Comparison of ENCODE assay signal across 18 cellular contexts in the genomic region with DNA sequence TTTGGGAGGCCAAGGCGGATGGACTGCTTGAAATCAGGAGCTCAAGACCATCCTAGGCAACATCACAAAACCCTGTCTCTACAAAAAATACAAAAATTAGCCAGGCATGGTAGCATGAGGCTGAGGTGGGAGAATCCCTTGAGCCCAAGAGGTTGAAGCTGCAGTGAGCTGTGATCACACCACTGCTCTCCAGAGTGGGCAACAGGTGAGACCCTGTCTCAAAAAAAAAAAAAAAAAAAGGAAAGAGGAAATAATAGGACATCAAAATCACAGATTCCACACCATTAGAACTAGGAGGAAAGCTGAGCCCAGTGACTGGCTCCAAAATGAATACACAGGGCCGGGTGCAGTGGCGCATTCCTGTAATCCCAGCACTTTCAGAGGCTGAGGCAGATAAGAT. TPM values are rescaled to one million over a fixed set of nuclear protein-coding genes. Genes with fewer than 3 reads are reported as not detected.
A peak's percentile ranks its signal among the peaks of the same experiment; 100 is the strongest.
DNase-seq lines count a peak whose midpoint lies in the region; ATAC-seq and TF ChIP-seq lines count a peak whose summit lies in the region.
"Had no signal": no experiment of that assay in that cellular context is flagged by ENCODE, and none has a peak within 500 bp of the region (broad histone marks: within the 10 kb centered on the region; RNA-seq: fewer than 3 reads in every experiment).

No MANE protein-coding gene starts in this region.

- no TSS peak for BruUV-seq in PC-3 (replicated peaks; lab: Mats Ljungman, UMichigan)

- H3K4me3 ChIP-seq in HEK293 (ENCODE audit: low read depth, low read length) (no peak overlapping the region), PC-3 (ENCODE audit: low read length) (peak overlapping the region; percentile 41)

- no peak for TF ChIP-seq POLR2A in erythroblast (IDR thresholded peaks at IDR 0.05; ENCODE audit: low read length)

- TF ChIP-seq CTCF in HEK293 (tag by site-specific recombination; IDR thresholded peaks at IDR 0.05) (no peak), PC-3 (conservative IDR thresholded peaks at IDR 0.05; ENCODE audit: low read depth, low read length) (no peak), neural crest cell (conservative IDR thresholded peaks at IDR 0.05) (no peak)

- H3K4me3 Mint-ChIP-seq in neural crest cell = peak overlapping the region; percentile 31

- H3K36me3 Mint-ChIP-seq in neural crest cell (ENCODE audit: low read depth) = peaks cover 66% of the 10 kb centered on the region

- peaks cover 10% of the 10 kb centered on the region for H3K27me3 Mint-ChIP-seq in neural crest cell (ENCODE audit: low read depth)
- H3K27me3 Mint-ChIP-seq: CD4-positive, CD25-positive, alpha-beta regulatory T cell; CD8-positive, alpha-beta memory T cell had no signal

- H3K9me2 ChIP-seq in PC-3 (replicated peaks; ENCODE audit: low read length) = no peaks in the 10 kb centered on the region

- DNase-seq in PC-3 (no peak), neural crest cell (ENCODE audit: low read depth, low spot score) (no peak), AG20443 (ENCODE audit: low spot score) (no peak), erythroblast (lab: John Stamatoyannopoulos, UW) (no peak), EL (no peak)
- DNase-seq: BE2C; C1 segment of cervical spinal cord; CD4-positive, CD25-positive, alpha-beta regulatory T cell; CD8-positive, alpha-beta memory T cell; COR-L47; GDM1; GOT3; H7 had no signal

- H3K4me1 ChIP-seq in HEK293 (ENCODE audit: control insufficient read depth, insufficient read depth, low read length) = no peaks in the 10 kb centered on the region
- peaks cover 24% of the 10 kb centered on the region for H3K4me1 ChIP-seq in PC-3 (ENCODE audit: insufficient read depth, low read length)
- H3K4me1 ChIP-seq: BE2C had no signal

- no peak overlapping the region for H2AFZ ChIP-seq in PC-3 (ENCODE audit: low read length)

- no peak for ATAC-seq in PC-3
- no peak for ATAC-seq in GM18511 (IDR thresholded peaks at IDR 0.05; ENCODE audit: unreplicated experiment)
- ATAC-seq: HCT116 had no signal

- peaks cover 24% of the 10 kb centered on the region for H3K9me3 Mint-ChIP-seq in neural crest cell

- no peaks in the 10 kb centered on the region for H4K20me1 ChIP-seq in PC-3 (ENCODE audit: low read length)

- H3K36me3 ChIP-seq in HEK293 (ENCODE audit: control insufficient read depth in 2 of 2, insufficient read depth in 1 of 2, low read length in 2 of 2) (peaks cover 36 to 47% of the 10 kb centered on the region in 2 experiments), PC-3 (ENCODE audit: low read depth, low read length) (peaks cover 47% of the 10 kb centered on the region)

- H3K9me3 ChIP-seq in HEK293 (ENCODE audit: control insufficient read depth, insufficient read depth, low read depth, low read length) (no peaks in the 10 kb centered on the region; the same call in 1 of the 2 replicates), PC-3 (ENCODE audit: low read length) (peaks cover 12% of the 10 kb centered on the region)

- H3K27ac Mint-ChIP-seq in neural crest cell (ENCODE audit: unreplicated experiment) = no peak overlapping the region
- H3K27ac Mint-ChIP-seq: CD4-positive, CD25-positive, alpha-beta regulatory T cell had no signal

- peaks cover 34% of the 10 kb centered on the region for H3K79me2 ChIP-seq in PC-3 (ENCODE audit: low read length)

- no peaks in the 10 kb centered on the region for H3K27me3 ChIP-seq in PC-3 (ENCODE audit: low read length)
- H3K27me3 ChIP-seq: BE2C had no signal

- H3K9ac ChIP-seq in PC-3 (ENCODE audit: low read length) = peak overlapping the region; percentile 16

- peak overlapping the region; percentile 73 for H3K4me2 ChIP-seq in PC-3 (ENCODE audit: low read length)

- peaks cover 14% of the 10 kb centered on the region for H3F3A ChIP-seq in PC-3 (ENCODE audit: low read length, unreplicated experiment)

- intact Hi-C loops in PC-3 (cut with micrococcal nuclease) = no loop called here

- CTCF ChIA-PET in HEK293 (lab: Yijun Ruan, JAX) (interaction anchor here (0.6 kb wide), 1 partner anchor 20 kb away, joined by 3 read pairs; no protein-coding TSS in a partner anchor), PC-3 (lab: Charles Lee) (interaction anchor here (0.6 kb wide), 3 partner anchors 44 to 120 kb away, joined by 5 to 11 read pairs (median 5); no protein-coding TSS in a partner anchor)

- H3K27ac ChIP-seq in HEK293 (ENCODE audit: extremely low read depth, low read depth, low read length) (no peak overlapping the region), PC-3 (ENCODE audit: low read length) (peak overlapping the region; percentile 79), cingulate gyrus (ENCODE audit: low read depth, low read length) (peak overlapping the region; percentile 65)

- POLR2A ChIA-PET in HEK293 (lab: Yijun Ruan, JAX) (interaction anchor here (0.6 to 1.8 kb wide), 4 partner anchors 13 to 92 kb away, joined by 4 to 7 read pairs (median 5); partner anchors contain the start of gene ZNF274), PC-3 (lab: Charles Lee; ENCODE audit: unreplicated experiment) (interaction anchor here (0.6 kb wide), 1 partner anchor 84 kb away, joined by 4 read pairs; no protein-coding TSS in a partner anchor)

- H3K4me1 Mint-ChIP-seq in neural crest cell = peaks cover 22% of the 10 kb centered on the region

TF ChIP-seq in HEK293, 187 proteins besides CTCF, POLR2A, EP300 and RAD21:
- TF ChIP-seq SCRT2 (tag by site-specific recombination; IDR thresholded peaks at IDR 0.05) = peak; percentile 81
- TF ChIP-seq SCRT1 (tag by site-specific recombination; IDR thresholded peaks at IDR 0.05; ENCODE audit: borderline replicate concordance) = peak; percentile 74
- TF ChIP-seq, protein P1, sequence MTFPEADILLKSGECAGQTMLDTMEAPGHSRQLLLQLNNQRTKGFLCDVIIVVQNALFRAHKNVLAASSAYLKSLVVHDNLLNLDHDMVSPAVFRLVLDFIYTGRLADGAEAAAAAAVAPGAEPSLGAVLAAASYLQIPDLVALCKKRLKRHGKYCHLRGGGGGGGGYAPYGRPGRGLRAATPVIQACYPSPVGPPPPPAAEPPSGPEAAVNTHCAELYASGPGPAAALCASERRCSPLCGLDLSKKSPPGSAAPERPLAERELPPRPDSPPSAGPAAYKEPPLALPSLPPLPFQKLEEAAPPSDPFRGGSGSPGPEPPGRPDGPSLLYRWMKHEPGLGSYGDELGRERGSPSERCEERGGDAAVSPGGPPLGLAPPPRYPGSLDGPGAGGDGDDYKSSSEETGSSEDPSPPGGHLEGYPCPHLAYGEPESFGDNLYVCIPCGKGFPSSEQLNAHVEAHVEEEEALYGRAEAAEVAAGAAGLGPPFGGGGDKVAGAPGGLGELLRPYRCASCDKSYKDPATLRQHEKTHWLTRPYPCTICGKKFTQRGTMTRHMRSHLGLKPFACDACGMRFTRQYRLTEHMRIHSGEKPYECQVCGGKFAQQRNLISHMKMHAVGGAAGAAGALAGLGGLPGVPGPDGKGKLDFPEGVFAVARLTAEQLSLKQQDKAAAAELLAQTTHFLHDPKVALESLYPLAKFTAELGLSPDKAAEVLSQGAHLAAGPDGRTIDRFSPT (tag by site-specific recombination; IDR thresholded peaks at IDR 0.05) = no peak

RNA-seq across cellular contexts. Expression of gene ZNF8, which starts 3.2 kb away (rescaled TPM):
- total RNA-seq in PC-3 (2014; rRNA removed) (7.3 and 7.9 TPM in 2 replicates), neural crest cell (20.0 and 20.5 TPM in 2 replicates)

RNA-seq across cellular contexts. Expression of gene ERVK3-1, which starts 29.6 kb away (rescaled TPM):
- total RNA-seq in PC-3 (2014; rRNA removed) = 104 and 116 TPM in 2 replicates
- 46.4 and 47.6 TPM in 2 replicates for total RNA-seq in neural crest cell

RNA-seq across cellular contexts. Expression of gene ZNF544, which starts 46.9 kb away (rescaled TPM):
- total RNA-seq in PC-3 (2014; rRNA removed) (73.7 and 115 TPM in 2 replicates), neural crest cell (47.4 and 56.1 TPM in 2 replicates)
- total RNA-seq: A172 had no signal

RNA-seq across cellular contexts. Expression of gene ZSCAN22, which starts 51.2 kb away (rescaled TPM):
- total RNA-seq in PC-3 (2014; rRNA removed) = 4.0 and 4.3 TPM in 2 replicates
- 6.2 and 6.3 TPM in 2 replicates for total RNA-seq in neural crest cell
